In genomic region chr3:107668963-107669362, GRCh38 we compare ENCODE assay signal across 20 cellular contexts.
A peak's percentile ranks its signal among the peaks of the same experiment; 100 is the strongest.
DNase-seq lines count a peak whose midpoint lies in the region; ATAC-seq and TF ChIP-seq lines count a peak whose summit lies in the region.
"Had no signal": no experiment of that assay in that cellular context is flagged by ENCODE, and none has a peak within 500 bp of the region (broad histone marks: within the 10 kb centered on the region; RNA-seq: fewer than 3 reads in every experiment).

No MANE protein-coding gene starts in this region.

- H3K9me3 ChIP-seq in T-helper 17 cell (ENCODE audit: control insufficient read depth, low read length, poor library complexity, severe bottlenecking): no peaks in the 10 kb centered on the region
- H3K9me3 ChIP-seq in psoas muscle: no peaks in the 10 kb centered on the region
- H3K9me3 ChIP-seq: BE2C had no signal

- no peaks in the 10 kb centered on the region for H3K36me3 ChIP-seq in GM23338 (ENCODE audit: insufficient read depth)
- no peaks in the 10 kb centered on the region for H3K36me3 ChIP-seq in psoas muscle (ENCODE audit: insufficient read depth in 1 of 2, low read depth in 1 of 2)
- H3K36me3 ChIP-seq: BE2C had no signal

- H3K9me2 ChIP-seq in GM23338 (ENCODE audit: insufficient read depth): no peaks in the 10 kb centered on the region

- CTCF ChIA-PET in activated naive CD4-positive, alpha-beta T cell treated with anti-CD3 and anti-CD28 coated beads, Interleukin-2, amount 10 ng/mL, durations not matched to agents 7 days and 5 days (lab: Charles Lee): interaction anchor here (1.3 kb wide), 1 partner anchor 8 kb away, joined by 6 read pairs; no protein-coding TSS in a partner anchor

- H3K27me3 Mint-ChIP-seq in GM23338 (ENCODE audit: insufficient read depth, low read depth, poor library complexity) (peaks cover 3% of the 10 kb centered on the region), T-helper 17 cell (no peaks in the 10 kb centered on the region), mesothelial cell of epicardium (ENCODE audit: low read depth) (no peaks in the 10 kb centered on the region)
- no peaks in the 10 kb centered on the region for H3K27me3 Mint-ChIP-seq in activated naive CD4-positive, alpha-beta T cell treated with anti-CD3 and anti-CD28 coated beads, Interleukin-2, amount 10 ng/mL, durations not matched to agents 7 days and 5 days

- H3K9me3 Mint-ChIP-seq in GM23338 (no peaks in the 10 kb centered on the region), mesothelial cell of epicardium (no peaks in the 10 kb centered on the region)
- H3K9me3 Mint-ChIP-seq in activated naive CD4-positive, alpha-beta T cell treated with anti-CD3 and anti-CD28 coated beads, Interleukin-2, amount 10 ng/mL, durations not matched to agents 7 days and 5 days: no peaks in the 10 kb centered on the region

- H4K20me1 ChIP-seq in GM23338 (replicated peaks; ENCODE audit: insufficient read depth): no peaks in the 10 kb centered on the region

- H3K27ac Mint-ChIP-seq in GM23338 (peak overlapping the region; percentile 6; the same call in 1 of the 2 replicates), T-helper 17 cell (peak overlapping the region; percentile 56), mesothelial cell of epicardium (peak overlapping the region; percentile 63)
- no peak overlapping the region for H3K27ac Mint-ChIP-seq in activated naive CD4-positive, alpha-beta T cell treated with anti-CD3 and anti-CD28 coated beads, Interleukin-2, amount 10 ng/mL, durations not matched to agents 7 days and 5 days

- TF ChIP-seq CTCF in GM23338 (conservative IDR thresholded peaks at IDR 0.05; ENCODE audit: low read depth in 2 of 2): no peak
- TF ChIP-seq CTCF in mesothelial cell of epicardium (IDR thresholded peaks at IDR 0.05; ENCODE audit: unreplicated experiment): no peak
- no peak for TF ChIP-seq CTCF in psoas muscle (IDR thresholded peaks at IDR 0.05)

- H3K4me3 Mint-ChIP-seq in GM23338 (no peak overlapping the region), T-helper 17 cell (no peak overlapping the region), mesothelial cell of epicardium (no peak overlapping the region)
- no peak overlapping the region for H3K4me3 Mint-ChIP-seq in activated naive CD4-positive, alpha-beta T cell treated with anti-CD3 and anti-CD28 coated beads, Interleukin-2, amount 10 ng/mL, durations not matched to agents 7 days and 5 days

- DNase-seq in GM23338 (ENCODE audit: low spot score) (no peak), T-helper 17 cell (no peak), mesothelial cell of epicardium (ENCODE audit: low spot score in 2 of 2, unreplicated experiment in 2 of 2) (no peak), psoas muscle (no peak), EL (no peak)
- no peak for DNase-seq in activated naive CD4-positive, alpha-beta T cell treated with anti-CD3 and anti-CD28 coated beads, Interleukin-2, amount 50 U/mL, for 16 hours
- DNase-seq in activated naive CD4-positive, alpha-beta T cell treated with anti-CD3 and anti-CD28 coated beads, Interleukin-2, amount 10 ng/mL, durations not matched to agents 7 days and 5 days: no peak
- DNase-seq: BE2C; GOT3; KBM-7; NCI-H1092 treated with DMSO at 0.1 percent for 48 hours; NCI-H1436 treated with DMSO at 0.1 percent for 48 hours; NCI-H1930; NCI-H510A; NCI-H774; NK-92 treated with Interleukin-12 subunit alpha and Interleukin-12 subunit beta, amount 100 ng/mL, for 24 hours; SIG-M5 had no signal

- H3K4me1 Mint-ChIP-seq in GM23338 (peaks cover 36% of the 10 kb centered on the region), T-helper 17 cell (peaks cover 23% of the 10 kb centered on the region), mesothelial cell of epicardium (peaks cover 38% of the 10 kb centered on the region)
- H3K4me1 Mint-ChIP-seq in activated naive CD4-positive, alpha-beta T cell treated with anti-CD3 and anti-CD28 coated beads, Interleukin-2, amount 10 ng/mL, durations not matched to agents 7 days and 5 days: no peaks in the 10 kb centered on the region

- WGBS in psoas muscle, 3 donors: 69 to 72% (median 71%) methylated on average over 3 of the region's 3 CpGs

- no peaks in the 10 kb centered on the region for H3K36me3 Mint-ChIP-seq in GM23338 (ENCODE audit: low read depth)
- H3K36me3 Mint-ChIP-seq in T-helper 17 cell (ENCODE audit: low read depth): no peaks in the 10 kb centered on the region
- peaks cover 2% of the 10 kb centered on the region for H3K36me3 Mint-ChIP-seq in mesothelial cell of epicardium
- H3K36me3 Mint-ChIP-seq in activated naive CD4-positive, alpha-beta T cell treated with anti-CD3 and anti-CD28 coated beads, Interleukin-2, amount 10 ng/mL, durations not matched to agents 7 days and 5 days: no peaks in the 10 kb centered on the region

- H3K27ac ChIP-seq in GM23338 (ENCODE audit: low read depth) (no peak overlapping the region), psoas muscle (peak overlapping the region; percentile 56)
- H3K27ac ChIP-seq: RWPE1 had no signal

- no peaks in the 10 kb centered on the region for H3K27me3 ChIP-seq in GM23338 (ENCODE audit: insufficient read depth)
- H3K27me3 ChIP-seq in psoas muscle (ENCODE audit: insufficient read depth in 3 of 3, low read length in 2 of 3): no peaks in the 10 kb centered on the region
- H3K27me3 ChIP-seq: BE2C had no signal

- H3K79me2 ChIP-seq in GM23338 (replicated peaks; ENCODE audit: insufficient read depth): peaks cover 8% of the 10 kb centered on the region; the same call in 1 of the 2 replicates

- H3K4me3 ChIP-seq in GM23338: no peak overlapping the region
- H3K4me3 ChIP-seq in psoas muscle: no peak overlapping the region

- intact Hi-C loops in psoas muscle (cut with DNase I): loop anchor here (10.0 kb wide), 2 partner anchors 256 to 424 kb away; no protein-coding TSS in a partner anchor

- H3K4me1 ChIP-seq in GM23338 (ENCODE audit: insufficient read depth) (peaks cover 33% of the 10 kb centered on the region), psoas muscle (peaks cover 8% of the 10 kb centered on the region)
- H3K4me1 ChIP-seq: BE2C had no signal

- no peak overlapping the region for H2AFZ ChIP-seq in GM23338

- H3F3A ChIP-seq in GM23338 (replicated peaks; ENCODE audit: low read depth): no peaks in the 10 kb centered on the region

- 0 out of 2 replicates have a peak overlapping the region, but pooled peaks have one; percentile 28 for H3K4me2 ChIP-seq in GM23338

- ATAC-seq in GM23338: no peak
- no peak for ATAC-seq in T-helper 17 cell
- ATAC-seq in psoas muscle: peak; percentile 72 to 91 (median 82)
- no peak for ATAC-seq in GM18519 (IDR thresholded peaks at IDR 0.05; ENCODE audit: low FRiP score, unreplicated experiment)
- ATAC-seq: HCT116 had no signal

TF ChIP-seq in GM23338, 12 proteins besides CTCF, POLR2A, EP300 and RAD21 (continues in another document):
- TF ChIP-seq ZNF114 (CRISPR knock-in tag; IDR thresholded peaks at IDR 0.05) (no peak), ETS1 (IDR thresholded peaks at IDR 0.05) (no peak), NANOG (IDR thresholded peaks at IDR 0.05; ENCODE audit: borderline replicate concordance) (no peak), STAT1 (IDR thresholded peaks at IDR 0.05; ENCODE audit: unreplicated experiment) (no peak), JUNB (IDR thresholded peaks at IDR 0.05; ENCODE audit: unreplicated experiment) (no peak), EZH2phosphoT487 (IDR thresholded peaks at IDR 0.05; ENCODE audit: unreplicated experiment) (no peak), REST (IDR thresholded peaks at IDR 0.05; ENCODE audit: unreplicated experiment) (no peak), EZH2 (IDR thresholded peaks at IDR 0.05; ENCODE audit: low read depth, unreplicated experiment) (no peak), CREB1 (CRISPR knock-in tag; IDR thresholded peaks at IDR 0.05; ENCODE audit: low read depth) (no peak), ZNF331 (CRISPR knock-in tag; IDR thresholded peaks at IDR 0.05; ENCODE audit: low read depth) (no peak)

Comparison
In these comparisons a context has a peak if more than half of its experiments do, and no peak if none do; other contexts are left out.
1. ATAC-seq: peak in psoas muscle (4 of 4); none in GM23338 (single experiment), T-helper 17 cell (single experiment) and GM18519 (single experiment).